In genomic region chr21:46661627-46662366, GRCh38 we compare ENCODE assay signal across 12 cellular contexts. TPM values are rescaled to one million over a fixed set of nuclear protein-coding genes. Genes with fewer than 3 reads are reported as not detected.
A peak's percentile ranks its signal among the peaks of the same experiment; 100 is the strongest.
DNase-seq lines count a peak whose midpoint lies in the region; ATAC-seq and TF ChIP-seq lines count a peak whose summit lies in the region.
"Had no signal": no experiment of that assay in that cellular context is flagged by ENCODE, and none has a peak within 500 bp of the region (broad histone marks: within the 10 kb centered on the region; RNA-seq: fewer than 3 reads in every experiment).

No MANE protein-coding gene starts in this region.

- H3K4me2 ChIP-seq in IMR-90 (ENCODE audit: low read depth, low read length) = peak overlapping the region; percentile 50; the same call in 1 of the 2 replicates
- H3K4me2 ChIP-seq in osteoblast (ENCODE audit: insufficient read depth, low read length) = peak overlapping the region; percentile 75

- no peak overlapping the region for H3K56ac ChIP-seq in IMR-90 (ENCODE audit: extremely low read depth, insufficient read depth, low read length)

- no peak for TF ChIP-seq CTCF in AG04449 (IDR thresholded peaks at IDR 0.05; ENCODE audit: insufficient read depth, low read length, missing control alignments)
- no peak for TF ChIP-seq CTCF in IMR-90 (conservative IDR thresholded peaks at IDR 0.05; ENCODE audit: low read depth, low read length)
- no peak for TF ChIP-seq CTCF in fibroblast of pulmonary artery (IDR thresholded peaks at IDR 0.05; ENCODE audit: low read length, missing control alignments)
- TF ChIP-seq CTCF in osteoblast (IDR thresholded peaks at IDR 0.05; ENCODE audit: extremely low read depth, low read depth, low read length) = no peak
- no peak for TF ChIP-seq CTCF in thyroid gland (IDR thresholded peaks at IDR 0.05)

- peak overlapping the region in 1 of 2 experiments; percentile 12; a peak in 1 of 4 replicates for H4K8ac ChIP-seq in IMR-90 (ENCODE audit: low read depth in 2 of 2, low read length in 2 of 2)

- POLR2A ChIA-PET in AG04449 (lab: Yijun Ruan, JAX) (interaction anchor here (1.0 kb wide), 1 partner anchor 14 kb away, joined by 6 read pairs; no protein-coding TSS in a partner anchor), IMR-90 (lab: Charles Lee; ENCODE audit: unreplicated experiment) (no interaction called here)

- no peaks in the 10 kb centered on the region for H3K79me2 ChIP-seq in osteoblast (ENCODE audit: insufficient read depth, low read length)

- BruUV-seq in IMR-90 (replicated peaks; lab: Mats Ljungman, UMichigan) = no TSS peak

- peak overlapping the region; percentile 47 for H2AK9ac ChIP-seq in IMR-90 (replicated peaks; ENCODE audit: low read depth, low read length, poor library complexity)

- H2AK5ac ChIP-seq in IMR-90 (ENCODE audit: low read depth, low read length) = no peak overlapping the region

- H3K36me3 ChIP-seq in IMR-90 (ENCODE audit: control insufficient read depth, insufficient read depth, low read length) = peaks cover 31% of the 10 kb centered on the region
- peaks cover 10% of the 10 kb centered on the region for H3K36me3 ChIP-seq in osteoblast (ENCODE audit: insufficient read depth, low read length)
- H3K36me3 ChIP-seq in thyroid gland = peaks cover 13 to 14% of the 10 kb centered on the region in 2 donors
- H3K36me3 ChIP-seq: colonic mucosa had no signal

- H3K4ac ChIP-seq in IMR-90 (ENCODE audit: low read depth, low read length) = no peak overlapping the region

- in situ Hi-C loops in IMR-90 (cut with MboI; ENCODE audit: low sequenced_read_pairs) = no loop called here

- peak overlapping the region; percentile 86 for H2AFZ ChIP-seq in IMR-90 (replicated peaks; ENCODE audit: low read length, poor library complexity)
- H2AFZ ChIP-seq in osteoblast (ENCODE audit: low read length) = no peak overlapping the region

- H3K27ac ChIP-seq in IMR-90 (ENCODE audit: insufficient read depth, low read length) (peak overlapping the region; percentile 17; the same call in 1 of the 2 replicates), osteoblast (ENCODE audit: low read depth, low read length) (no peak overlapping the region), thyroid gland (peak overlapping the region in 1 of 3 donors; percentile 12)
- H3K27ac ChIP-seq: colonic mucosa had no signal

- dilution Hi-C loops in IMR-90 (cut with HindIII; ENCODE audit: low sequenced_read_pairs, unreplicated experiment) = no loop called here

- peak overlapping the region; percentile 16 for H3K9ac ChIP-seq in IMR-90 (ENCODE audit: low read depth, low read length)

- no peak overlapping the region for H2BK20ac ChIP-seq in IMR-90 (ENCODE audit: low read depth, low read length)

- no peak overlapping the region for H3K18ac ChIP-seq in IMR-90 (ENCODE audit: low read depth, low read length)

- intact Hi-C loops in IMR-90 (cut with micrococcal nuclease) = no loop called here
- intact Hi-C loops in thyroid gland (cut with DNase I) = no loop called here

- no peak overlapping the region for H2BK5ac ChIP-seq in IMR-90 (ENCODE audit: low read depth, low read length, poor library complexity, severe bottlenecking)

- no peak for TF ChIP-seq RAD21 in IMR-90 (IDR thresholded peaks at IDR 0.05; ENCODE audit: low read length)

- DNase-seq in AG04449 (ENCODE audit: low read depth, low spot score) (no peak), IMR-90 (no peak), fibroblast of pulmonary artery (ENCODE audit: low read depth) (no peak), osteoblast (ENCODE audit: insufficient read length, low spot score, missing footprints) (peak; percentile 83), thyroid gland (no peak), GOT3 (lab: John Stamatoyannopoulos, UW) (no peak)
- DNase-seq: NCI-H1105 treated with DMSO at 0.1 percent for 48 hours had no signal

- H2BK120ac ChIP-seq in IMR-90 (ENCODE audit: low read depth, low read length) = no peak overlapping the region

- peak overlapping the region; percentile 61; the same call in 1 of the 2 replicates for H3K14ac ChIP-seq in IMR-90 (replicated peaks; ENCODE audit: low read depth, low read length)

- H3K23ac ChIP-seq in IMR-90 (ENCODE audit: low read depth, low read length) = no peak overlapping the region

- H3K4me1 ChIP-seq in IMR-90 (ENCODE audit: control insufficient read depth, insufficient read depth, low read length) (no peaks in the 10 kb centered on the region), osteoblast (ENCODE audit: insufficient read depth, low read length) (peaks cover 3% of the 10 kb centered on the region), thyroid gland (no peaks in the 10 kb centered on the region)
- H3K4me1 ChIP-seq: colonic mucosa had no signal

- H4K91ac ChIP-seq in IMR-90 (ENCODE audit: insufficient read depth, low read depth, low read length) = no peak overlapping the region

- ATAC-seq in IMR-90 (ENCODE audit: low read depth) = peak; percentile 18
- ATAC-seq in HG03139 (IDR thresholded peaks at IDR 0.05; ENCODE audit: unreplicated experiment) = no peak
- no peak for ATAC-seq in GM19023 (IDR thresholded peaks at IDR 0.05; ENCODE audit: unreplicated experiment)

- H4K5ac ChIP-seq in IMR-90 (ENCODE audit: low read depth, low read length) = no peak overlapping the region

- WGBS in IMR-90 (ENCODE audit: extremely low coverage in 2 of 2, insufficient read length in 1 of 2), 2 experiments = 68% methylated on average over 26 of the region's 62 CpGs; no CpG with 5 or more reads in 1 of the 2 experiments
- 81 to 83% methylated on average over 25 to 37 of the region's 62 CpGs for WGBS in thyroid gland, 2 donors

- TF ChIP-seq POLR2A in IMR-90 (IDR thresholded peaks at IDR 0.05; ENCODE audit: low read depth, low read length) (no peak), thyroid gland (IDR thresholded peaks at IDR 0.05) (no peak)

- no peak overlapping the region for H2BK15ac ChIP-seq in IMR-90 (ENCODE audit: low read depth, low read length)

- H4K20me1 ChIP-seq in IMR-90 (ENCODE audit: insufficient read depth, low read length) (no peaks in the 10 kb centered on the region), osteoblast (ENCODE audit: insufficient read depth, low read length) (peaks cover 6% of the 10 kb centered on the region)

- H3K9me1 ChIP-seq in IMR-90 (ENCODE audit: insufficient read depth, low read length) = peaks cover 6% of the 10 kb centered on the region

- CTCF ChIA-PET in AG04449 (lab: Yijun Ruan, JAX) (interaction anchor here (0.7 to 1.6 kb wide), 13 partner anchors 8 to 260 kb away, joined by 3 to 10 read pairs (median 4); partner anchors contain the start of gene PRMT2), IMR-90 (lab: Yijun Ruan, JAX) (interaction anchor here (0.8 to 1.1 kb wide), 2 partner anchors 12 to 22 kb away, joined by 4 read pairs; no protein-coding TSS in a partner anchor)

- H3K9me3 ChIP-seq in IMR-90 (ENCODE audit: control insufficient read depth, insufficient read depth, low read length) (no peaks in the 10 kb centered on the region), osteoblast (ENCODE audit: low read depth, low read length) (no peaks in the 10 kb centered on the region), thyroid gland (no peaks in the 10 kb centered on the region)
- H3K9me3 ChIP-seq: colonic mucosa had no signal

- H3K4me3 ChIP-seq in AG04449 (ENCODE audit: low read depth, low read length) (peak overlapping the region; percentile 29), IMR-90 (ENCODE audit: insufficient read depth, low read depth, low read length) (no peak overlapping the region), fibroblast of pulmonary artery (replicated peaks; ENCODE audit: low read depth, low read length) (peak overlapping the region; percentile 21), osteoblast (ENCODE audit: insufficient read depth, low read length) (peak overlapping the region; percentile 54), thyroid gland (replicated peaks in 1 of 3) (no peak overlapping the region)
- H3K4me3 ChIP-seq: colonic mucosa had no signal

- H3K27me3 ChIP-seq in IMR-90 (ENCODE audit: control insufficient read depth, insufficient read depth, low read length) (no peaks in the 10 kb centered on the region), osteoblast (ENCODE audit: insufficient read depth, low read length) (no peaks in the 10 kb centered on the region), thyroid gland (no peaks in the 10 kb centered on the region)
- H3K27me3 ChIP-seq: colonic mucosa had no signal

- H3K79me1 ChIP-seq in IMR-90 (ENCODE audit: low read depth in 1 of 2, low read length in 2 of 2) = peaks cover 18% of the 10 kb centered on the region in 2 experiments

TF ChIP-seq in IMR-90, 13 proteins besides CTCF, POLR2A, EP300 and RAD21:
- TF ChIP-seq, protein P1, sequence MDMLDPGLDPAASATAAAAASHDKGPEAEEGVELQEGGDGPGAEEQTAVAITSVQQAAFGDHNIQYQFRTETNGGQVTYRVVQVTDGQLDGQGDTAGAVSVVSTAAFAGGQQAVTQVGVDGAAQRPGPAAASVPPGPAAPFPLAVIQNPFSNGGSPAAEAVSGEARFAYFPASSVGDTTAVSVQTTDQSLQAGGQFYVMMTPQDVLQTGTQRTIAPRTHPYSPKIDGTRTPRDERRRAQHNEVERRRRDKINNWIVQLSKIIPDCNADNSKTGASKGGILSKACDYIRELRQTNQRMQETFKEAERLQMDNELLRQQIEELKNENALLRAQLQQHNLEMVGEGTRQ (IDR thresholded peaks at IDR 0.05; ENCODE audit: low read depth, low read length) = no peak
TF ChIP-seq in IMR-90: peak in this region for 0.

RNA-seq across cellular contexts. Expression of gene PRMT2, which starts 26.3 kb away (rescaled TPM):
- total RNA-seq in IMR-90 (2012; rRNA removed) (126 and 127 TPM in 2 replicates), osteoblast (134 and 136 TPM in 2 replicates), thyroid gland (100 to 1,000 TPM in 2 of 4 donors, 10 to 100 TPM in 2; 94.6 to 112 (median 99.4) TPM)
- polyA plus RNA-seq in IMR-90 (2012; rRNA removed) = 159 and 162 TPM in 2 replicates
- 169 and 183 TPM in 2 replicates for polyA plus RNA-seq in IMR-90 (2012; cell fraction: cytosol; rRNA removed)
- polyA plus RNA-seq in IMR-90 (2012; cell fraction: nucleus; rRNA removed; ENCODE audit: low replicate concordance) = 159 and 168 TPM in 2 replicates

RNA-seq across cellular contexts. Expression of gene S100B, which starts 56.9 kb away (rescaled TPM):
- total RNA-seq in IMR-90 (2012; rRNA removed) = 0.18 TPM in 1 of 2 replicates, not detected in the other
- polyA plus RNA-seq in IMR-90 (2012; rRNA removed) = 0.26 and 0.43 TPM in 2 replicates
- polyA plus RNA-seq in IMR-90 (2012; cell fraction: cytosol; rRNA removed) = 0.04 and 0.16 TPM in 2 replicates
- polyA plus RNA-seq in IMR-90 (2012; cell fraction: nucleus; rRNA removed; ENCODE audit: low replicate concordance) = 0.14 TPM in 1 of 2 replicates, not detected in the other
- total RNA-seq in osteoblast = 0.29 and 1.4 TPM in 2 replicates
- total RNA-seq in thyroid gland = 1 to 10 TPM in 1 of 4 donors, under 1 TPM in 1, not detected in 2; 0.89 to 4.9 TPM
- total RNA-seq: CD4-positive, alpha-beta memory T cell; renal cortical epithelial cell had no signal

Comparison
In these comparisons a context has a peak if more than half of its experiments do, and no peak if none do; other contexts are left out.
1. H3K4me3 ChIP-seq: peak in AG04449 (single experiment), fibroblast of pulmonary artery (single experiment) and osteoblast (single experiment); none in IMR-90 (single experiment) and thyroid gland (0 of 3).